In genomic region chr1:185238447-185238846, GRCh38 we compare ENCODE assay signal across 12 cellular contexts.
DNase-seq lines count a peak whose midpoint lies in the region; ATAC-seq, FAIRE-seq and TF ChIP-seq lines count a peak whose summit lies in the region.
"Had no signal": no experiment of that assay in that cellular context is flagged by ENCODE, and none has a peak within 500 bp of the region (broad histone marks: within the 10 kb centered on the region; RNA-seq: fewer than 3 reads in every experiment).

No MANE protein-coding gene starts in this region.

- H3K27me3 ChIP-seq in RWPE2 (ENCODE audit: insufficient read depth, poor library complexity, severe bottlenecking) = no peaks in the 10 kb centered on the region
- H3K27me3 ChIP-seq: SJSA1 had no signal

- no peaks in the 10 kb centered on the region for H3K27me3 Mint-ChIP-seq in activated CD4-positive, alpha-beta T cell treated with anti-CD3 and anti-CD28 coated beads for 36 hours
- H3K27me3 Mint-ChIP-seq: naive B cell; stimulated activated naive CD8-positive, alpha-beta T cell treated with anti-CD3 and anti-CD28 coated beads, Interleukin-15, Interleukin-2, amounts not matched to agents 100 ng/mL and 50 ng/mL, for 24 hours had no signal

- H3K27ac Mint-ChIP-seq in activated CD4-positive, alpha-beta T cell treated with anti-CD3 and anti-CD28 coated beads for 36 hours = no peak overlapping the region
- H3K27ac Mint-ChIP-seq: naive B cell; stimulated activated naive CD8-positive, alpha-beta T cell treated with anti-CD3 and anti-CD28 coated beads, Interleukin-15, Interleukin-2, amounts not matched to agents 100 ng/mL and 50 ng/mL, for 24 hours had no signal

- peaks cover 2% of the 10 kb centered on the region for H3K9me3 Mint-ChIP-seq in activated CD4-positive, alpha-beta T cell treated with anti-CD3 and anti-CD28 coated beads for 36 hours (ENCODE audit: low read depth)
- H3K9me3 Mint-ChIP-seq: stimulated activated naive CD8-positive, alpha-beta T cell treated with anti-CD3 and anti-CD28 coated beads, Interleukin-15, Interleukin-2, amounts not matched to agents 100 ng/mL and 50 ng/mL, for 24 hours had no signal

- intact Hi-C loops in activated CD4-positive, alpha-beta T cell treated with anti-CD3 and anti-CD28 coated beads for 36 hours (cut with DNase I, micrococcal nuclease) = loop anchor here (2.0 to 5.0 kb wide), 2 partner anchors 434 to 442 kb away; no protein-coding TSS in a partner anchor

- no peak overlapping the region for H3K4me3 Mint-ChIP-seq in activated CD4-positive, alpha-beta T cell treated with anti-CD3 and anti-CD28 coated beads for 36 hours
- H3K4me3 Mint-ChIP-seq: naive B cell had no signal

- CTCF ChIA-PET in activated CD4-positive, alpha-beta T cell treated with anti-CD3 and anti-CD28 coated beads for 36 hours (lab: Charles Lee) = interaction anchor here (0.5 to 2.0 kb wide), 17 partner anchors 9 to 646 kb away, joined by 3 to 12 read pairs (median 4); no protein-coding TSS in a partner anchor

- no peaks in the 10 kb centered on the region for H3K9me3 ChIP-seq in RWPE2 (ENCODE audit: severe bottlenecking)
- H3K9me3 ChIP-seq: SJSA1 had no signal

- H3K27ac ChIP-seq in RWPE2 (ENCODE audit: poor library complexity, severe bottlenecking) = no peak overlapping the region
- H3K27ac ChIP-seq: SJSA1 had no signal

- no peaks in the 10 kb centered on the region for H3K4me1 ChIP-seq in RWPE2 (ENCODE audit: insufficient read depth, poor library complexity, severe bottlenecking)
- H3K4me1 ChIP-seq: SJSA1 had no signal

- TF ChIP-seq CTCF in RWPE2 (IDR thresholded peaks at IDR 0.05; ENCODE audit: poor library complexity, severe bottlenecking) (peak; percentile 57), fibroblast of villous mesenchyme (IDR thresholded peaks at IDR 0.05; ENCODE audit: insufficient read depth, low read depth, low read length) (peak; percentile 46)

- peaks cover 29% of the 10 kb centered on the region for H3K4me1 Mint-ChIP-seq in activated CD4-positive, alpha-beta T cell treated with anti-CD3 and anti-CD28 coated beads for 36 hours
- H3K4me1 Mint-ChIP-seq: naive B cell had no signal

- FAIRE-seq in A204.1 (lab: Jason Lieb, UNC) = peak; percentile 89

- POLR2A ChIA-PET in activated CD4-positive, alpha-beta T cell treated with anti-CD3 and anti-CD28 coated beads for 36 hours (lab: Charles Lee) = interaction anchor here (0.7 kb wide), 1 partner anchor 1690 kb away, joined by 4 read pairs; no protein-coding TSS in a partner anchor

- no peak for ATAC-seq in RWPE2 (ENCODE audit: low read depth)
- ATAC-seq in activated CD4-positive, alpha-beta T cell treated with anti-CD3 and anti-CD28 coated beads for 36 hours = no peak
- ATAC-seq in GM21423 (IDR thresholded peaks at IDR 0.05; ENCODE audit: unreplicated experiment) = no peak

- H3K36me3 Mint-ChIP-seq in activated CD4-positive, alpha-beta T cell treated with anti-CD3 and anti-CD28 coated beads for 36 hours (ENCODE audit: low read depth) = no peaks in the 10 kb centered on the region

- H3K36me3 ChIP-seq in RWPE2 (ENCODE audit: low read depth) = no peaks in the 10 kb centered on the region
- H3K36me3 ChIP-seq: SJSA1 had no signal

- DNase-seq in GM03348 (ENCODE audit: low spot score) = peak; percentile 45
- no peak for DNase-seq in RWPE2 (ENCODE audit: low spot score)
- DNase-seq in fibroblast of villous mesenchyme (ENCODE audit: low read depth) = peak; percentile 16
- no peak for DNase-seq in NCI-H1417 treated with DMSO at 0.1 percent for 48 hours (lab: John Stamatoyannopoulos, UW)
- no peak for DNase-seq in activated CD4-positive, alpha-beta T cell treated with anti-CD3 and anti-CD28 coated beads for 36 hours
- DNase-seq in NCI-H524 treated with DMSO at 0.1 percent for 48 hours (lab: John Stamatoyannopoulos, UW) = no peak
- DNase-seq: aorta, naive B cell had no signal

- H3K4me3 ChIP-seq in RWPE2 (ENCODE audit: severe bottlenecking) (no peak overlapping the region), fibroblast of villous mesenchyme (ENCODE audit: low read depth, low read length) (no peak overlapping the region)
- H3K4me3 ChIP-seq: SJSA1 had no signal

Comparison
In these comparisons a context has a peak if more than half of its experiments do, and no peak if none do; other contexts are left out.
1. DNase-seq: peak in GM03348 (single experiment) and fibroblast of villous mesenchyme (single experiment); none in RWPE2 (single experiment), NCI-H1417 treated with DMSO at 0.1 percent for 48 hours (single experiment), activated CD4-positive, alpha-beta T cell treated with anti-CD3 and anti-CD28 coated beads for 36 hours (single experiment) and NCI-H524 treated with DMSO at 0.1 percent for 48 hours (single experiment).